ENCODE assay signal across 20 cellular contexts in genomic region chr13:24606486-24607170, GRCh38.
DNase-seq lines count a peak whose midpoint lies in the region; TF ChIP-seq lines count a peak whose summit lies in the region.
"Had no signal": no experiment of that assay in that cellular context is flagged by ENCODE, and none has a peak within 500 bp of the region (broad histone marks: within the 10 kb centered on the region; RNA-seq: fewer than 3 reads in every experiment).

No MANE protein-coding gene starts in this region.

- peak overlapping the region; percentile 24 for H3K27ac ChIP-seq in WERI-Rb-1
- no peak overlapping the region for H3K27ac ChIP-seq in CD4-positive, alpha-beta memory T cell (ENCODE audit: low read depth, low read length)
- H3K27ac ChIP-seq: A549, colonic mucosa, ovary, upper lobe of left lung had no signal

- peaks cover 13% of the 10 kb centered on the region for H3K9me3 ChIP-seq in WERI-Rb-1 (ENCODE audit: severe bottlenecking)
- H3K9me3 ChIP-seq in CD4-positive, alpha-beta memory T cell (ENCODE audit: control insufficient read depth in 1 of 2, low read length in 2 of 2), result no peaks in the 10 kb centered on the region
- H3K9me3 ChIP-seq: A549, colonic mucosa, ovary, upper lobe of left lung had no signal

- H3K27me3 ChIP-seq in WERI-Rb-1 (ENCODE audit: insufficient read depth, low read depth, severe bottlenecking), result no peaks in the 10 kb centered on the region
- no peaks in the 10 kb centered on the region for H3K27me3 ChIP-seq in CD4-positive, alpha-beta memory T cell (ENCODE audit: insufficient read depth, low read length)
- H3K27me3 ChIP-seq: colonic mucosa, ovary, upper lobe of left lung had no signal

- peaks cover 7% of the 10 kb centered on the region for H3K4me1 ChIP-seq in CD4-positive, alpha-beta memory T cell (ENCODE audit: insufficient read depth, low read length)
- H3K4me1 ChIP-seq: A549, colonic mucosa had no signal

- H3K27me3 Mint-ChIP-seq in activated CD4-positive, alpha-beta T cell treated with anti-CD3 and anti-CD28 coated beads, Interleukin-2, amount 10 ng/mL, durations not matched to agents 7 days and 5 days, result peaks cover 4% of the 10 kb centered on the region
- no peaks in the 10 kb centered on the region for H3K27me3 Mint-ChIP-seq in CD4-positive, alpha-beta memory T cell
- H3K27me3 Mint-ChIP-seq: B cell; naive thymus-derived CD4-positive, alpha-beta T cell; T-cell had no signal

- intact Hi-C loops in CD4-positive, alpha-beta memory T cell (cut with micrococcal nuclease), result loop anchor here (1.0 kb wide), 2 partner anchors 65 to 122 kb away; no protein-coding TSS in a partner anchor

- H3K36me3 Mint-ChIP-seq in activated CD4-positive, alpha-beta T cell treated with anti-CD3 and anti-CD28 coated beads, Interleukin-2, amount 10 ng/mL, durations not matched to agents 7 days and 5 days (ENCODE audit: low read depth), result peaks cover 11% of the 10 kb centered on the region
- peaks cover 0 to 5% of the 10 kb centered on the region in 2 donors for H3K36me3 Mint-ChIP-seq in CD4-positive, alpha-beta memory T cell
- H3K36me3 Mint-ChIP-seq: T-cell had no signal

- H3K9me3 Mint-ChIP-seq in activated CD4-positive, alpha-beta T cell treated with anti-CD3 and anti-CD28 coated beads, Interleukin-2, amount 10 ng/mL, durations not matched to agents 7 days and 5 days, result peaks cover 3% of the 10 kb centered on the region
- peaks cover 0 to 18% (median 12%) of the 10 kb centered on the region in 8 donors for H3K9me3 Mint-ChIP-seq in CD4-positive, alpha-beta memory T cell

- TF ChIP-seq CTCF in WERI-Rb-1 (IDR thresholded peaks at IDR 0.05; ENCODE audit: low read depth, low read length), result no peak

- no peak overlapping the region for H3K4me3 ChIP-seq in WERI-Rb-1 (ENCODE audit: low read depth, low read length)
- no peak overlapping the region for H3K4me3 ChIP-seq in CD4-positive, alpha-beta memory T cell (ENCODE audit: low read length in 2 of 2)
- H3K4me3 ChIP-seq: A549, colonic mucosa, ovary, upper lobe of left lung had no signal

- CTCF ChIA-PET in activated CD4-positive, alpha-beta T cell treated with anti-CD3 and anti-CD28 coated beads, Interleukin-2, amount 10 ng/mL, durations not matched to agents 7 days and 5 days (lab: Charles Lee), result interaction anchor here (0.5 to 2.0 kb wide), 11 partner anchors 12 to 121 kb away, joined by 3 to 5 read pairs (median 4); no protein-coding TSS in a partner anchor
- CTCF ChIA-PET in CD4-positive, alpha-beta memory T cell (lab: Charles Lee; ENCODE audit: partially characterized antibody), result interaction anchor here (1.1 to 6.5 kb wide), 21 partner anchors 10 to 128 kb away, joined by 3 to 77 read pairs (median 11); partner anchors contain the start of gene ATP12A

- no peaks in the 10 kb centered on the region for H3K36me3 ChIP-seq in WERI-Rb-1
- no peaks in the 10 kb centered on the region for H3K36me3 ChIP-seq in CD4-positive, alpha-beta memory T cell (ENCODE audit: insufficient read depth, low read length)
- H3K36me3 ChIP-seq: colonic mucosa, ovary, upper lobe of left lung had no signal

- peaks cover 17% of the 10 kb centered on the region for H3K4me1 Mint-ChIP-seq in activated CD4-positive, alpha-beta T cell treated with anti-CD3 and anti-CD28 coated beads, Interleukin-2, amount 10 ng/mL, durations not matched to agents 7 days and 5 days
- H3K4me1 Mint-ChIP-seq in CD4-positive, alpha-beta memory T cell, result peaks cover 8 to 13% (median 8%) of the 10 kb centered on the region in 4 donors

- no peak overlapping the region for H3K4me3 Mint-ChIP-seq in activated CD4-positive, alpha-beta T cell treated with anti-CD3 and anti-CD28 coated beads, Interleukin-2, amount 10 ng/mL, durations not matched to agents 7 days and 5 days
- H3K4me3 Mint-ChIP-seq in CD4-positive, alpha-beta memory T cell, result no peak overlapping the region
- H3K4me3 Mint-ChIP-seq: B cell; naive thymus-derived CD4-positive, alpha-beta T cell; T-cell had no signal

- no peak for DNase-seq in activated CD4-positive, alpha-beta T cell treated with anti-CD3 and anti-CD28 coated beads, Interleukin-2, amount 10 ng/mL, durations not matched to agents 7 days and 5 days
- no peak for DNase-seq in activated CD4-positive, alpha-beta T cell treated with anti-CD3 and anti-CD28 coated beads for 4 hours
- DNase-seq in ELF-1 (ENCODE audit: low read depth, low spot score) (peak; percentile 72), WERI-Rb-1 (no peak), myocyte (ENCODE audit: low read depth) (peak; percentile 40), NCI-H1694 treated with DMSO at 0.1 percent for 48 hours (lab: John Stamatoyannopoulos, UW) (no peak)
- no peak for DNase-seq in CD4-positive, alpha-beta memory T cell
- no peak for DNase-seq in stimulated activated CD4-positive, alpha-beta T cell treated with anti-CD3 and anti-CD28 coated beads, Interleukin-4, amount 100 ng/mL, for 4 hours
- DNase-seq: activated CD4-positive, CD25-positive, alpha-beta regulatory T cell treated with anti-CD3 and anti-CD28 coated beads, Interleukin-2, amount 50 U/mL, for 72 hours; activated effector memory CD4-positive, alpha-beta T cell treated with anti-CD3 and anti-CD28 coated beads, Interleukin-2, amount 50 U/mL, for 16 hours; colonic mucosa; NCI-H187; ovary; Right ventricle myocardium superior; stimulated activated CD4-positive, alpha-beta T cell treated with anti-CD3 and anti-CD28 coated beads, Interleukin-12 subunit alpha, Interleukin-12 subunit beta, amount 100 ng/mL, for 4 hours had no signal

- POLR2A ChIA-PET in activated CD4-positive, alpha-beta T cell treated with anti-CD3 and anti-CD28 coated beads, Interleukin-2, amount 10 ng/mL, durations not matched to agents 7 days and 5 days (lab: Charles Lee), result no interaction called here
- POLR2A ChIA-PET in CD4-positive, alpha-beta memory T cell (lab: Charles Lee; ENCODE audit: partially characterized antibody), result interaction anchor here (0.8 to 2.5 kb wide), 5 partner anchors 12 to 73 kb away, joined by 3 to 14 read pairs (median 4); partner anchors contain the start of gene ATP12A

- H3K27ac Mint-ChIP-seq in activated CD4-positive, alpha-beta T cell treated with anti-CD3 and anti-CD28 coated beads, Interleukin-2, amount 10 ng/mL, durations not matched to agents 7 days and 5 days, result peak overlapping the region; percentile 65
- H3K27ac Mint-ChIP-seq in CD4-positive, alpha-beta memory T cell, result peak overlapping the region in 1 of 7 donors; percentile 13
- H3K27ac Mint-ChIP-seq: B cell had no signal

Comparison
In these comparisons a context has a peak if more than half of its experiments do, and no peak if none do; other contexts are left out.
1. DNase-seq: peak in ELF-1 (single experiment) and myocyte (single experiment); none in activated CD4-positive, alpha-beta T cell treated with anti-CD3 and anti-CD28 coated beads, Interleukin-2, amount 10 ng/mL, durations not matched to agents 7 days and 5 days (single experiment), activated CD4-positive, alpha-beta T cell treated with anti-CD3 and anti-CD28 coated beads for 4 hours (0 of 2), WERI-Rb-1 (single experiment), CD4-positive, alpha-beta memory T cell (0 of 5), NCI-H1694 treated with DMSO at 0.1 percent for 48 hours (single experiment) and stimulated activated CD4-positive, alpha-beta T cell treated with anti-CD3 and anti-CD28 coated beads, Interleukin-4, amount 100 ng/mL, for 4 hours (0 of 2).